Comparison of ENCODE assay signal across 21 cellular contexts in the genomic region with DNA sequence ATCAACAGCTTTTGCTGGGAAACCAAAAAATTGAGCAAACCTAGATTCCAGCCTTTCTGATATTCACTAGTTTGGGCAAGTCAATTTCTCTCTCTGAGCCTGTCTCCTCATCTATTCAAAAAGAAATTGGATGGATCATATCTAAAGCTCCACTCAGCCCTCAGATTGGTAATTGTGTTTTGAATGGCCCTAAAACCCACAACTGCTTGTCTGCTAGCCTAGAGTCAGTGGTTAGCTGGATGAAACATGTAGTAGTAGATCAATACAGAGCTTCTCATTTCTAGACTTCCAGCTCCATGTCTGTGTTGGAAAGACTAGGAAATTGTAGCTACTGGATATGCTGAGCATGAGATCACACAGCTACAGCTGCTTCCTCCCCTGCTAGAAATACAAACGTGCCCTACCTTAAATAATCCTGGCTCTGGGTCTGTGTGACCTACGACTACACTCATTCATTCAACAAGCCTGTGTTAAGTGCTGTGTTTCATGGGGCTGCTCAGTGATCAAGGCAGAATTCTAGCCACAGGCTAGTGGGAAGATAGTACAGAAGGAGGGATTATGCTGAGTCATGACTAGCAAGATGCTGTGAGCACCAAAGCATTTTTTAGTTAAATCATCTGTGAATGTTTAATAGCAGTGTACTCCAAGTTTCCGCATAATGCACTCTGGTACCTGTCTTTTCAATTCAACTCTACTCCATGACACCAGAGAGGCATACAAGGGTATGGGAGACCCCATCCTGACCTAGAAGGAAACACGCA. TPM values are rescaled to one million over a fixed set of nuclear protein-coding genes. Genes with fewer than 3 reads are reported as not detected.
DNase-seq lines count a peak whose midpoint lies in the region; ATAC-seq and TF ChIP-seq lines count a peak whose summit lies in the region.
"Had no signal": no experiment of that assay in that cellular context is flagged by ENCODE, and none has a peak within 500 bp of the region (broad histone marks: within the 10 kb centered on the region; RNA-seq: fewer than 3 reads in every experiment).

No MANE protein-coding gene starts in this region.

- H3K4me3 Mint-ChIP-seq in activated CD8-positive, alpha-beta T cell treated with anti-CD3 and anti-CD28 coated beads for 36 hours = no peak overlapping the region
- no peak overlapping the region for H3K4me3 Mint-ChIP-seq in activated CD8-positive, alpha-beta T cell treated with anti-CD3 and anti-CD28 coated beads, Interleukin-2, amount 10 ng/mL, durations not matched to agents 7 days and 5 days

- peak overlapping the region; percentile 7 for H3K27ac Mint-ChIP-seq in activated CD8-positive, alpha-beta T cell treated with anti-CD3 and anti-CD28 coated beads for 36 hours
- H3K27ac Mint-ChIP-seq in activated CD8-positive, alpha-beta T cell treated with anti-CD3 and anti-CD28 coated beads, Interleukin-2, amount 10 ng/mL, durations not matched to agents 7 days and 5 days = no peak overlapping the region

- no peaks in the 10 kb centered on the region for H3K36me3 ChIP-seq in gastroesophageal sphincter
- H3K36me3 ChIP-seq: neutrophil had no signal

- H3K9me3 ChIP-seq in gastroesophageal sphincter = no peaks in the 10 kb centered on the region
- H3K9me3 ChIP-seq: neutrophil had no signal

- H3K36me3 Mint-ChIP-seq in activated CD8-positive, alpha-beta T cell treated with anti-CD3 and anti-CD28 coated beads for 36 hours (ENCODE audit: low read depth) = no peaks in the 10 kb centered on the region
- H3K36me3 Mint-ChIP-seq in activated CD8-positive, alpha-beta T cell treated with anti-CD3 and anti-CD28 coated beads, Interleukin-2, amount 10 ng/mL, durations not matched to agents 7 days and 5 days (ENCODE audit: low read depth) = no peaks in the 10 kb centered on the region

- H3K4me3 ChIP-seq in fibroblast of mammary gland (ENCODE audit: control insufficient read depth, low read depth, low read length) (no peak overlapping the region), gastroesophageal sphincter (no peak overlapping the region)
- H3K4me3 ChIP-seq: coronary artery had no signal

- H3K27me3 ChIP-seq in gastroesophageal sphincter = peaks cover 38% of the 10 kb centered on the region
- H3K27me3 ChIP-seq: neutrophil had no signal

- POLR2A ChIA-PET in activated CD8-positive, alpha-beta T cell treated with anti-CD3 and anti-CD28 coated beads for 36 hours (lab: Charles Lee) = no interaction called here
- POLR2A ChIA-PET in activated CD8-positive, alpha-beta T cell treated with anti-CD3 and anti-CD28 coated beads, Interleukin-2, amount 10 ng/mL, durations not matched to agents 7 days and 5 days (lab: Charles Lee) = no interaction called here

- TF ChIP-seq EP300 in gastroesophageal sphincter (IDR thresholded peaks at IDR 0.05) = no peak

- peaks cover 10% of the 10 kb centered on the region for H3K27me3 Mint-ChIP-seq in activated CD8-positive, alpha-beta T cell treated with anti-CD3 and anti-CD28 coated beads for 36 hours
- H3K27me3 Mint-ChIP-seq in activated CD8-positive, alpha-beta T cell treated with anti-CD3 and anti-CD28 coated beads, Interleukin-2, amount 10 ng/mL, durations not matched to agents 7 days and 5 days (ENCODE audit: low read depth) = peaks cover 14% of the 10 kb centered on the region

- CTCF ChIA-PET in activated CD8-positive, alpha-beta T cell treated with anti-CD3 and anti-CD28 coated beads for 36 hours (lab: Charles Lee) = interaction anchor here (1.0 to 3.7 kb wide), 5 partner anchors 12 to 303 kb away, joined by 3 to 22 read pairs (median 8); no protein-coding TSS in a partner anchor
- CTCF ChIA-PET in activated CD8-positive, alpha-beta T cell treated with anti-CD3 and anti-CD28 coated beads, Interleukin-2, amount 10 ng/mL, durations not matched to agents 7 days and 5 days (lab: Charles Lee) = interaction anchor here (0.6 to 2.1 kb wide), 3 partner anchors 19 to 90 kb away, joined by 3 to 6 read pairs (median 3); no protein-coding TSS in a partner anchor

- no peak overlapping the region for H3K27ac ChIP-seq in gastroesophageal sphincter
- H3K27ac ChIP-seq: coronary artery, epithelial cell of prostate, neutrophil had no signal

- H3K4me1 Mint-ChIP-seq in activated CD8-positive, alpha-beta T cell treated with anti-CD3 and anti-CD28 coated beads for 36 hours (ENCODE audit: low read depth) = no peaks in the 10 kb centered on the region
- no peaks in the 10 kb centered on the region for H3K4me1 Mint-ChIP-seq in activated CD8-positive, alpha-beta T cell treated with anti-CD3 and anti-CD28 coated beads, Interleukin-2, amount 10 ng/mL, durations not matched to agents 7 days and 5 days (ENCODE audit: low read depth)

- peaks cover 0 to 5% (median 0%) of the 10 kb centered on the region in 3 donors for H3K4me1 ChIP-seq in gastroesophageal sphincter

- 30 to 44% methylated on average over 3 to 4 of the region's 4 CpGs for WGBS in gastroesophageal sphincter (ENCODE audit: low coverage in 1 of 2), 2 donors

- H3K9me3 Mint-ChIP-seq in activated CD8-positive, alpha-beta T cell treated with anti-CD3 and anti-CD28 coated beads for 36 hours = no peaks in the 10 kb centered on the region
- no peaks in the 10 kb centered on the region for H3K9me3 Mint-ChIP-seq in activated CD8-positive, alpha-beta T cell treated with anti-CD3 and anti-CD28 coated beads, Interleukin-2, amount 10 ng/mL, durations not matched to agents 7 days and 5 days (ENCODE audit: insufficient read depth)

- intact Hi-C loops in activated CD8-positive, alpha-beta T cell treated with anti-CD3 and anti-CD28 coated beads for 36 hours (cut with micrococcal nuclease) = no loop called here

- no peak for TF ChIP-seq CTCF in activated CD8-positive, alpha-beta T cell treated with anti-CD3 and anti-CD28 coated beads for 36 hours (IDR thresholded peaks at IDR 0.05)
- TF ChIP-seq CTCF in fibroblast of mammary gland (conservative IDR thresholded peaks at IDR 0.05; ENCODE audit: control insufficient read depth, insufficient read depth, low read depth, low read length) (no peak), gastroesophageal sphincter (IDR thresholded peaks at IDR 0.05) (no peak)

- no peak for DNase-seq in activated CD8-positive, alpha-beta T cell treated with anti-CD3 and anti-CD28 coated beads for 36 hours
- no peak for DNase-seq in activated CD8-positive, alpha-beta T cell treated with anti-CD3 and anti-CD28 coated beads, Interleukin-2, amount 10 ng/mL, durations not matched to agents 7 days and 5 days
- DNase-seq in NCI-H2227 treated with DMSO at 0.1 percent for 48 hours (lab: John Stamatoyannopoulos, UW) = peak; percentile 19
- peak; percentile 3 for DNase-seq in fibroblast of mammary gland (ENCODE audit: low read depth)
- DNase-seq in renal cortical epithelial cell (ENCODE audit: low read depth) = peak; percentile 66
- no peak for DNase-seq in activated CD4-positive, CD25-positive, alpha-beta regulatory T cell (lab: John Stamatoyannopoulos, UW)
- DNase-seq in left lobe of liver (ENCODE audit: low spot score) = no peak
- DNase-seq: midbrain, NCI-H187 treated with DMSO at 0.1 percent for 48 hours, NCI-H69, right cardiac atrium, substantia nigra, T-helper 1 cell had no signal

- TF ChIP-seq POLR2A in gastroesophageal sphincter (IDR thresholded peaks at IDR 0.05) = no peak

- no peak for ATAC-seq in activated CD8-positive, alpha-beta T cell treated with anti-CD3 and anti-CD28 coated beads for 36 hours
- no peak for ATAC-seq in activated CD8-positive, alpha-beta T cell treated with anti-CD3 and anti-CD28 coated beads, Interleukin-2, amount 10 ng/mL, durations not matched to agents 7 days and 5 days
- ATAC-seq in left lobe of liver (no peak), gastroesophageal sphincter (no peak)
- ATAC-seq: right cardiac atrium had no signal

RNA-seq across cellular contexts. Expression of a gene that starts 15.7 kb away (rescaled TPM):
- not detected for total RNA-seq in activated CD8-positive, alpha-beta T cell treated with anti-CD3 and anti-CD28 coated beads for 36 hours
- not detected for total RNA-seq in activated CD8-positive, alpha-beta T cell treated with anti-CD3 and anti-CD28 coated beads, Interleukin-2, amount 10 ng/mL, durations not matched to agents 7 days and 5 days
- total RNA-seq in renal cortical epithelial cell = not detected in 2 replicates
- not detected for total RNA-seq in left lobe of liver
- not detected for total RNA-seq in gastroesophageal sphincter
- total RNA-seq: activated CD8-positive, alpha-beta memory T cell treated with anti-CD3 and anti-CD28 coated beads for 36 hours; astrocyte; G401; MCF 10A; right cardiac atrium had no signal

RNA-seq across cellular contexts. Expression of a gene that starts 38.9 kb away (rescaled TPM):
- not detected for total RNA-seq in activated CD8-positive, alpha-beta T cell treated with anti-CD3 and anti-CD28 coated beads for 36 hours
- total RNA-seq in activated CD8-positive, alpha-beta T cell treated with anti-CD3 and anti-CD28 coated beads, Interleukin-2, amount 10 ng/mL, durations not matched to agents 7 days and 5 days = not detected
- total RNA-seq in renal cortical epithelial cell (0.05 TPM in 1 of 2 replicates, not detected in the other), left lobe of liver (not detected), gastroesophageal sphincter (not detected)
- total RNA-seq: activated CD8-positive, alpha-beta memory T cell treated with anti-CD3 and anti-CD28 coated beads for 36 hours; astrocyte; G401; MCF 10A; right cardiac atrium had no signal

RNA-seq across cellular contexts. Expression of a gene that starts 48.6 kb away (rescaled TPM):
- total RNA-seq in activated CD8-positive, alpha-beta T cell treated with anti-CD3 and anti-CD28 coated beads for 36 hours = under 1 TPM in 1 of 2 experiments, not detected in 1; 0.16 TPM
- total RNA-seq in activated CD8-positive, alpha-beta T cell treated with anti-CD3 and anti-CD28 coated beads, Interleukin-2, amount 10 ng/mL, durations not matched to agents 7 days and 5 days = not detected
- total RNA-seq in renal cortical epithelial cell (0.35 and 2.8 TPM in 2 replicates), left lobe of liver (9.3 TPM), gastroesophageal sphincter (1 to 10 TPM in 2 of 4 donors, under 1 TPM in 2; 0.27 to 2.4 (median 1.6) TPM)
- total RNA-seq: activated CD8-positive, alpha-beta memory T cell treated with anti-CD3 and anti-CD28 coated beads for 36 hours; astrocyte; G401 had no signal

Comparison
In these comparisons a context has a peak if more than half of its experiments do, and no peak if none do; other contexts are left out.
1. DNase-seq: peak in NCI-H2227 treated with DMSO at 0.1 percent for 48 hours (single experiment), fibroblast of mammary gland (single experiment) and renal cortical epithelial cell (single experiment); none in activated CD8-positive, alpha-beta T cell treated with anti-CD3 and anti-CD28 coated beads for 36 hours (single experiment), activated CD8-positive, alpha-beta T cell treated with anti-CD3 and anti-CD28 coated beads, Interleukin-2, amount 10 ng/mL, durations not matched to agents 7 days and 5 days (single experiment), activated CD4-positive, CD25-positive, alpha-beta regulatory T cell (0 of 4) and left lobe of liver (single experiment).